8 cellular contexts compared by ENCODE assay signal in genomic region chr12:79555006-79555925, GRCh38.
A peak's percentile ranks its signal among the peaks of the same experiment; 100 is the strongest.
DNase-seq lines count a peak whose midpoint lies in the region; ATAC-seq and TF ChIP-seq lines count a peak whose summit lies in the region.

No MANE protein-coding gene starts in this region.

- H3K4me2 ChIP-seq in OCI-LY1 (ENCODE audit: low read length) = no peak overlapping the region

- no peak for TF ChIP-seq POLR2A in erythroblast (IDR thresholded peaks at IDR 0.05; ENCODE audit: low read length)

- H3K27ac Mint-ChIP-seq in progenitor cell of endocrine pancreas = peak overlapping the region; percentile 44

- no peaks in the 10 kb centered on the region for H3K79me2 ChIP-seq in OCI-LY1 (ENCODE audit: insufficient read depth, low read length)

- no peaks in the 10 kb centered on the region for H3K27me3 ChIP-seq in OCI-LY1 (ENCODE audit: insufficient read depth, low read length)

- H3K4me3 Mint-ChIP-seq in progenitor cell of endocrine pancreas (ENCODE audit: low read depth) = no peak overlapping the region

- TF ChIP-seq CTCF in AG09309 (IDR thresholded peaks at IDR 0.05; ENCODE audit: control insufficient read depth, insufficient read depth, low read depth, low read length, missing control alignments) = peak; percentile 69
- TF ChIP-seq CTCF in GM20000 (IDR thresholded peaks at IDR 0.05; ENCODE audit: extremely low read depth, missing control alignments) = peak; percentile 51
- peak; percentile 53; the same call in 1 of the 2 replicates for TF ChIP-seq CTCF in OCI-LY1 (IDR thresholded peaks at IDR 0.05; ENCODE audit: low read length)
- TF ChIP-seq CTCF in progenitor cell of endocrine pancreas (IDR thresholded peaks at IDR 0.05; ENCODE audit: unreplicated experiment) = peak; percentile 73

- H3F3A ChIP-seq in OCI-LY1 (ENCODE audit: insufficient read depth, low read length) = no peaks in the 10 kb centered on the region

- no peak for ATAC-seq in HG02571 (IDR thresholded peaks at IDR 0.05; ENCODE audit: unreplicated experiment)

- peak; percentile 29 for DNase-seq in AG09309 (ENCODE audit: low read depth)
- no peak for DNase-seq in GM20000 (ENCODE audit: low spot score)
- peak; percentile 1 to 25 for DNase-seq in erythroblast (lab: John Stamatoyannopoulos, UW)
- DNase-seq in progenitor cell of endocrine pancreas (ENCODE audit: low spot score, unreplicated experiment) = no peak
- DNase-seq in mesenteric fat pad (ENCODE audit: low spot score) = no peak
- no peak for DNase-seq in activated CD4-positive, alpha-beta T cell treated with anti-CD3 and anti-CD28 coated beads, Interleukin-2, amount 50 U/mL, for 48 hours

- peaks cover 5% of the 10 kb centered on the region for H3K9me3 Mint-ChIP-seq in progenitor cell of endocrine pancreas (ENCODE audit: low read depth)

- peaks cover 34% of the 10 kb centered on the region for H3K4me1 Mint-ChIP-seq in progenitor cell of endocrine pancreas (ENCODE audit: low read depth)

- H3K4me1 ChIP-seq in OCI-LY1 (ENCODE audit: insufficient read depth, low read length, severe bottlenecking) = peaks cover 7% of the 10 kb centered on the region

- no peak overlapping the region for H2AFZ ChIP-seq in OCI-LY1 (ENCODE audit: low read length)

- H3K27ac ChIP-seq in OCI-LY1 (ENCODE audit: low read depth, low read length, poor library complexity, severe bottlenecking) = no peak overlapping the region

- H3K9me2 ChIP-seq in OCI-LY1 (ENCODE audit: low read depth, low read length) = no peaks in the 10 kb centered on the region

- H3K36me3 Mint-ChIP-seq in progenitor cell of endocrine pancreas (ENCODE audit: insufficient read depth) = peaks cover 16% of the 10 kb centered on the region

- H3K36me3 ChIP-seq in OCI-LY1 (ENCODE audit: insufficient read depth, low read length) = peaks cover 22% of the 10 kb centered on the region

- no peak overlapping the region for H3K4me3 ChIP-seq in AG09309 (ENCODE audit: control insufficient read depth, low read depth, low read length)
- H3K4me3 ChIP-seq in OCI-LY1 (ENCODE audit: low read depth, low read length, poor library complexity, severe bottlenecking) = no peak overlapping the region

- no peaks in the 10 kb centered on the region for H3K9me3 ChIP-seq in OCI-LY1 (ENCODE audit: low read length)

- no peak overlapping the region for H3K9ac ChIP-seq in OCI-LY1 (ENCODE audit: low read length)

- no peaks in the 10 kb centered on the region for H3K27me3 Mint-ChIP-seq in progenitor cell of endocrine pancreas

- no peaks in the 10 kb centered on the region for H4K20me1 ChIP-seq in OCI-LY1 (ENCODE audit: insufficient read depth, low read length)

Comparison
In these comparisons a context has a peak if more than half of its experiments do, and no peak if none do; other contexts are left out.
1. DNase-seq: peak in AG09309 (single experiment) and erythroblast (2 of 2); none in GM20000 (single experiment), progenitor cell of endocrine pancreas (single experiment), mesenteric fat pad (single experiment) and activated CD4-positive, alpha-beta T cell treated with anti-CD3 and anti-CD28 coated beads, Interleukin-2, amount 50 U/mL, for 48 hours (0 of 2).
2. Peak in every context shown above with its lines, with median percentiles within 50 percentile points of each other: CTCF ChIP-seq.